8 cellular contexts compared by ENCODE assay signal in the genomic region with DNA sequence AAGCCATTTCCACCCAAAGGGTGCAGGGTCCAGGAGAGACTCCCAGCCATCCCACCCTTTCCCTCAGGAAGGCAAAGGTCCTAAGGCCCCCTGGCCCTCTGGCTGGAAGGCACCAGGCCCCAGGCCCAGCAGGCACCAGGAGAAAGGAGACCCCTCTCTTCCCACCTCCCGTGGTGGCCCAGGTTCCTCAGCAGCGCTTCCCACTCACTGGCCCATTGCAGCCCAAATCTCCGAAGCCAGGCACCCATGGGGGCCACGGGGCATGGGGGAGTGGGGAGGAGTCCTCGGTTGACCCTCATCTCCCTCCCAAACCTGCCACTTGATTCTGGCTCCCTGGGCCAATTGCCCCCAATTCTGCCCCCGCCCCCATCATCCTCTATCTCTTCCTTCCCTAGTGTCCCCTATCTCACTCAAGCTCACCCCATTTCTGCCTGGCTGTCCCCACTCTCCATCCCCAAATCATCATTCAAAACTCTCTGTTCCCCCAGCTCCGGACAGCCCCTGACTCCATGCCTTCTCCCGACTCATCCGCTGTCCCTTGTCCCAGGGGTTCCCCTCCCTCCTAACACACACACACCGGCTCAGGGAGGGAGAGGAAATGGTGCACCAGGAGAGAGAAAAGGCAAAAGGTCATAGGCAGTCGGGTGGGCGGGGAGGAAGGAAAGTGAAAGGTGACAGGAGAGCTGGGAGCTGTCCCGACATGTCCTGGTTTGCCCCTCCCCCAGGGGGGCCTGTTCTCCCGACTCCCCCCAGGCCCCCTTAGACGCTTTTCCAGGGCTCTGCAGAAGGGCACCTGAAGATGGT. TPM values are rescaled to one million over a fixed set of nuclear protein-coding genes. Genes with fewer than 3 reads are reported as not detected.
DNase-seq lines count a peak whose midpoint lies in the region; ATAC-seq and TF ChIP-seq lines count a peak whose summit lies in the region.

No MANE protein-coding gene starts in this region.

- peaks cover 28% of the 10 kb centered on the region for H3K79me2 ChIP-seq in ACC112 (ENCODE audit: control insufficient read depth, insufficient read depth, low read length, unreplicated experiment)

- no peak for DNase-seq in chondrocyte (ENCODE audit: low spot score)
- peak in 1 of 9 donors; percentile 57 for DNase-seq in naive thymus-derived CD4-positive, alpha-beta T cell
- no peak for DNase-seq in NCI-H187 treated with DMSO at 0.1 percent for 48 hours (lab: John Stamatoyannopoulos, UW)
- no peak for DNase-seq in GM20000 (ENCODE audit: low spot score)
- DNase-seq in NCI-H146 treated with DMSO at 0.1 percent for 48 hours (lab: John Stamatoyannopoulos, UW; ENCODE audit: unreplicated experiment): no peak

- peak overlapping the region; percentile 52 for H3K27ac Mint-ChIP-seq in chondrocyte (ENCODE audit: unreplicated experiment)
- peak overlapping the region in 2 of 9 donors; percentile 53 to 99 for H3K27ac Mint-ChIP-seq in naive thymus-derived CD4-positive, alpha-beta T cell

- H3K4me3 Mint-ChIP-seq in chondrocyte (ENCODE audit: unreplicated experiment): peak overlapping the region; percentile 98
- H3K4me3 Mint-ChIP-seq in naive thymus-derived CD4-positive, alpha-beta T cell: peak overlapping the region in 9 of 10 donors; percentile 60 to 97 (median 86)

- TF ChIP-seq CTCF in chondrocyte (IDR thresholded peaks at IDR 0.05) (no peak), GM20000 (IDR thresholded peaks at IDR 0.05; ENCODE audit: extremely low read depth, missing control alignments) (no peak)

- no peaks in the 10 kb centered on the region for H3K9me3 ChIP-seq in KOPT-K1 (ENCODE audit: insufficient read depth, low read length, poor library complexity, severe bottlenecking)
- no peaks in the 10 kb centered on the region for H3K9me3 ChIP-seq in naive thymus-derived CD4-positive, alpha-beta T cell (ENCODE audit: control insufficient read depth in 2 of 3, low read length in 3 of 3)

- H3K9me3 Mint-ChIP-seq in chondrocyte (ENCODE audit: low read depth): no peaks in the 10 kb centered on the region
- H3K9me3 Mint-ChIP-seq in naive thymus-derived CD4-positive, alpha-beta T cell: no peaks in the 10 kb centered on the region

- H3K27ac ChIP-seq in ACC112 (ENCODE audit: low read depth, low read length) (peak overlapping the region; percentile 89), KOPT-K1 (ENCODE audit: low read depth, low read length, poor library complexity, severe bottlenecking) (peak overlapping the region; percentile 76)
- H3K27ac ChIP-seq in naive thymus-derived CD4-positive, alpha-beta T cell (ENCODE audit: low read depth, low read length): no peak overlapping the region

- no peaks in the 10 kb centered on the region for H3K27me3 ChIP-seq in ACC112 (ENCODE audit: insufficient read depth, low read length)
- no peaks in the 10 kb centered on the region for H3K27me3 ChIP-seq in naive thymus-derived CD4-positive, alpha-beta T cell (ENCODE audit: control insufficient read depth in 2 of 2, insufficient read depth in 2 of 2, low read length in 2 of 2)

- peaks cover 86% of the 10 kb centered on the region for H3K4me1 Mint-ChIP-seq in chondrocyte (ENCODE audit: low read depth)
- peaks cover 6 to 75% (median 26%) of the 10 kb centered on the region in 7 donors for H3K4me1 Mint-ChIP-seq in naive thymus-derived CD4-positive, alpha-beta T cell

- ATAC-seq in naive thymus-derived CD4-positive, alpha-beta T cell: no peak
- ATAC-seq in HG03460 (IDR thresholded peaks at IDR 0.05; ENCODE audit: unreplicated experiment): no peak

- no peaks in the 10 kb centered on the region for H3K27me3 Mint-ChIP-seq in chondrocyte (ENCODE audit: low read depth)
- peaks cover 0 to 37% (median 6%) of the 10 kb centered on the region in 5 donors for H3K27me3 Mint-ChIP-seq in naive thymus-derived CD4-positive, alpha-beta T cell

- CTCF ChIA-PET in naive thymus-derived CD4-positive, alpha-beta T cell (lab: Charles Lee): interaction anchor here (0.7 kb wide), 1 partner anchor 137 kb away, joined by 3 read pairs; no protein-coding TSS in a partner anchor

- peak overlapping the region; percentile 91 for H3K4me3 ChIP-seq in ACC112 (ENCODE audit: low read depth, low read length)
- H3K4me3 ChIP-seq in naive thymus-derived CD4-positive, alpha-beta T cell (ENCODE audit: low read length): peak overlapping the region; percentile 58

- H3K36me3 ChIP-seq in ACC112 (ENCODE audit: insufficient read depth, low read length): no peaks in the 10 kb centered on the region; the same call in 1 of the 2 replicates
- H3K36me3 ChIP-seq in KOPT-K1 (ENCODE audit: insufficient read depth, low read length): peaks cover 11% of the 10 kb centered on the region; the same call in 1 of the 2 replicates
- no peaks in the 10 kb centered on the region for H3K36me3 ChIP-seq in naive thymus-derived CD4-positive, alpha-beta T cell (ENCODE audit: control insufficient read depth in 2 of 3, insufficient read depth in 3 of 3, low read length in 3 of 3)

- POLR2A ChIA-PET in naive thymus-derived CD4-positive, alpha-beta T cell (lab: Charles Lee): interaction anchor here (0.5 kb wide), 1 partner anchor 27 kb away, joined by 3 read pairs; no protein-coding TSS in a partner anchor

- intact Hi-C loops in naive thymus-derived CD4-positive, alpha-beta T cell (cut with micrococcal nuclease): no loop called here

- no peaks in the 10 kb centered on the region for H3K36me3 Mint-ChIP-seq in chondrocyte (ENCODE audit: low read depth)
- H3K36me3 Mint-ChIP-seq in naive thymus-derived CD4-positive, alpha-beta T cell: peaks cover 0 to 48% (median 0%) of the 10 kb centered on the region in 5 donors

- no peak overlapping the region for H2AFZ ChIP-seq in ACC112 (ENCODE audit: low read length, unreplicated experiment)

- peaks cover 72% of the 10 kb centered on the region for H3K4me1 ChIP-seq in ACC112 (ENCODE audit: control insufficient read depth, insufficient read depth, low read length, unreplicated experiment)
- H3K4me1 ChIP-seq in naive thymus-derived CD4-positive, alpha-beta T cell (ENCODE audit: control insufficient read depth in 2 of 2, insufficient read depth in 2 of 2, low read length in 2 of 2): peaks cover 0 to 18% of the 10 kb centered on the region in 2 donors

RNA-seq across cellular contexts. Expression of a gene that starts 1.2 kb away (rescaled TPM):
- total RNA-seq in chondrocyte: 18.9 to 21.5 TPM (median 21.3 TPM) in 3 replicates
- total RNA-seq in naive thymus-derived CD4-positive, alpha-beta T cell: 100 to 1,000 TPM in 1 of 5 experiments, under 1 TPM in 2, not detected in 2; 0.64 to 260 (median 0.98) TPM
- not detected for polyA plus RNA-seq in naive thymus-derived CD4-positive, alpha-beta T cell

RNA-seq across cellular contexts. Expression of a gene that starts 21.3 kb away (rescaled TPM):
- total RNA-seq in chondrocyte: not detected in 3 replicates
- 100 to 1,000 TPM in 1 of 5 experiments, 10 to 100 TPM in 2, 1 to 10 TPM in 1, under 1 TPM in 1; 0.49 to 158 (median 46.0) TPM for total RNA-seq in naive thymus-derived CD4-positive, alpha-beta T cell
- polyA plus RNA-seq in naive thymus-derived CD4-positive, alpha-beta T cell: 1 to 10 TPM; 2.0 to 6.3 TPM

RNA-seq across cellular contexts. Expression of a gene that starts 43.9 kb away (rescaled TPM):
- 12.1 to 18.9 TPM (median 17.0 TPM) in 3 replicates for total RNA-seq in chondrocyte
- total RNA-seq in naive thymus-derived CD4-positive, alpha-beta T cell: 10 to 100 TPM; 12.4 to 21.3 (median 17.9) TPM
- 10 to 100 TPM; 19.0 to 43.0 TPM for polyA plus RNA-seq in naive thymus-derived CD4-positive, alpha-beta T cell
